Comparison of ENCODE assay signal across 17 cellular contexts in the genomic region with DNA sequence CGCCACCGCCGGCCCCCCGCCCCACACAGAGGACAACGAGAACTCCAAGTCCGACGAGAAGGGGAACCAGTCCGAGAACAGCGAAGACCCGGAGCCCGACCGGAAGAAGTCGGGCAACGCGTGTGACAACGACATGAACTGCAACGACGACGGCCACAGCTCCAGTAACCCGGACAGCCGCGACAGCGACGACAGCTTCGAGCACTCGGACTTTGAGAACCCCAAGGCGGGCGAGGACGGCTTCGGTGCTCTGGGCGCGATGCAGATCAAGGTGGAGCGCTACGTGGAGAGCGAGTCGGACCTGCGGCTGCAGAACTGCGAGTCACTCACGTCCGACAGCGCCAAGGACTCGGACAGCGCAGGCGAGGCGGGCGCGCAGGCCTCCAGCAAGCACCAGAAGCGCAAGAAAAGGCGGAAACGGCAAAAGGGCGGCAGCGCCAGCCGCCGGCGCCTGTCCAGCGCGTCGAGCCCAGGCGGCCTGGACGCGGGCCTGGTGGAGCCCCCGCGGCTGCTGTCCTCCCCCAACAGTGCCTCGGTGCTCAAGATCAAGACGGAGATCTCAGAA.
DNase-seq lines count a peak whose midpoint lies in the region; ATAC-seq and TF ChIP-seq lines count a peak whose summit lies in the region.
"Had no signal": no experiment of that assay in that cellular context is flagged by ENCODE, and none has a peak within 500 bp of the region (broad histone marks: within the 10 kb centered on the region; RNA-seq: fewer than 3 reads in every experiment).

No MANE protein-coding gene starts in this region.

- TF ChIP-seq CTCF in choroid plexus epithelial cell (conservative IDR thresholded peaks at IDR 0.05; ENCODE audit: low read depth, low read length) (no peak), suprapubic skin (IDR thresholded peaks at IDR 0.05) (no peak)

- DNase-seq in MG63 (peak; percentile 20), choroid plexus epithelial cell (ENCODE audit: low read depth) (peak; percentile 26), left lobe of liver (ENCODE audit: low spot score) (no peak), suprapubic skin (ENCODE audit: low spot score in 2 of 2) (no peak)
- no peak for DNase-seq in activated naive CD4-positive, alpha-beta T cell treated with Interleukin-2 at 50 U/mL for 16 hours
- no peak for DNase-seq in stimulated activated naive CD4-positive, alpha-beta T cell treated with Interleukin-2 at 50 U/mL for 16 hours (lab: John Stamatoyannopoulos, UW)
- DNase-seq: activated naive CD8-positive, alpha-beta T cell treated with anti-CD3 and anti-CD28 coated beads, Interleukin-2, amount 50 U/mL, for 24 hours; esophagus squamous epithelium; mesendoderm; NCI-H1694; NCI-H446 treated with DMSO at 0.1 percent for 48 hours; nucleus accumbens; OCI-M1; stimulated activated CD4-positive, alpha-beta T cell treated with anti-CD3 and anti-CD28 coated beads, Interleukin-12 subunit alpha, Interleukin-12 subunit beta, amount 100 ng/mL, for 4 hours had no signal

- ATAC-seq in left lobe of liver (peak; percentile 37), HG03442 (IDR thresholded peaks at IDR 0.05; ENCODE audit: unreplicated experiment) (no peak)
- ATAC-seq: activated naive CD8-positive, alpha-beta T cell treated with anti-CD3 and anti-CD28 coated beads, Interleukin-2, amount 50 U/mL, for 24 hours had no signal

- H3K9me3 ChIP-seq in MG63 (no peaks in the 10 kb centered on the region), suprapubic skin (no peaks in the 10 kb centered on the region)
- H3K9me3 ChIP-seq: esophagus squamous epithelium had no signal

- H3K27me3 ChIP-seq in MG63 (no peaks in the 10 kb centered on the region), suprapubic skin (peaks cover 14% of the 10 kb centered on the region)

- H3K4me1 ChIP-seq in suprapubic skin = no peaks in the 10 kb centered on the region

- 66% methylated on average over 56 of the region's 65 CpGs for WGBS in suprapubic skin

- H3K4me3 ChIP-seq in MG63 = no peak overlapping the region
- peak overlapping the region; percentile 18 for H3K4me3 ChIP-seq in choroid plexus epithelial cell (ENCODE audit: low read depth, low read length)
- H3K4me3 ChIP-seq in suprapubic skin = peak overlapping the region; percentile 15

- no peak for TF ChIP-seq POLR2A in suprapubic skin (IDR thresholded peaks at IDR 0.05)

- no peak overlapping the region for H3K27ac ChIP-seq in suprapubic skin
- H3K27ac ChIP-seq: C4-2B, esophagus squamous epithelium, KMS-11 had no signal

- no peak for TF ChIP-seq EP300 in suprapubic skin (IDR thresholded peaks at IDR 0.05)

- no peaks in the 10 kb centered on the region for H3K36me3 ChIP-seq in MG63
- H3K36me3 ChIP-seq in suprapubic skin = no peaks in the 10 kb centered on the region
- H3K36me3 ChIP-seq: esophagus squamous epithelium had no signal

Comparison
In these comparisons a context has a peak if more than half of its experiments do, and no peak if none do; other contexts are left out.
1. DNase-seq: peak in MG63 (single experiment) and choroid plexus epithelial cell (single experiment); none in left lobe of liver (single experiment), suprapubic skin (0 of 2), activated naive CD4-positive, alpha-beta T cell treated with Interleukin-2 at 50 U/mL for 16 hours (single experiment) and stimulated activated naive CD4-positive, alpha-beta T cell treated with Interleukin-2 at 50 U/mL for 16 hours (single experiment).